In the genomic region with DNA sequence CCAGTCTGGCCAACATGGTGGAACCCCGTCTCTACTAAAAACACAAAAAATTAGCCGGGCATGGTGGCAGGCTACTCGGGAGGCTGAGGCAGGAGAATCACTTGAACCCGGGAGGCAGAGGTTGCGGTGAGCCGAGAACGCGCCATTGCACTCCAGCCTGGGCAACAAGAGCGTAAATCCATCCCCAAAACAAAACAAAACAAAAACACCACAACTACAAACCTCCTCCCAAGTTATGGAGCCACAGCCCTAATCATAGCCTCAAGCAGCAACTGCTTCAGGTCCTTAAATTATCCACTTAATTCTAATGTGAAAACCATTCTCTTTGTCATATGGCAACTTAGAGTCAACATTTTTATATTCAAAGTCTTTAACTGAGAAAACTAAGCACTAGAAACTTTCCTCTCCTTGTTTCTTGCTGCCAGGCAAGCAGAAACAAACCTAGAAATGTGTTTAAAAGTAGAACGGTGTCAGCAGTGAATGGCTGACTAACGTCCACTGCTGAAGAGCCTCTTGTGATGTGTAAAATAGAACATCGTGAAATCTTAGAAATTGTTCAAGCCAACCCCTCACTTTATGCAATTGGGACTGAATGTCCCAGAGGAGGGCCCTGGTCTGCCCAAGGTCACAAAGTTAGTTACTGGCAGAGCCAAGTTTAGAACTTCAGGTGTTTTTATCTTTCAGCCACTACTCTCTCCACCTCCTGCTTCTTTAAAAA, we compare ENCODE assay signal across 12 cellular contexts. TPM values are rescaled to one million over a fixed set of nuclear protein-coding genes. Genes with fewer than 3 reads are reported as not detected.
DNase-seq lines count a peak whose midpoint lies in the region; ATAC-seq and TF ChIP-seq lines count a peak whose summit lies in the region.
"Had no signal": no experiment of that assay in that cellular context is flagged by ENCODE, and none has a peak within 500 bp of the region (broad histone marks: within the 10 kb centered on the region; RNA-seq: fewer than 3 reads in every experiment).

No MANE protein-coding gene starts in this region.

- no peak overlapping the region for H3K4me3 ChIP-seq in CD4-positive, alpha-beta memory T cell (ENCODE audit: low read length in 2 of 2)
- H3K4me3 ChIP-seq in PC-3 (ENCODE audit: low read length) (no peak overlapping the region), epithelial cell of proximal tubule (ENCODE audit: low read depth, low read length) (peak overlapping the region; percentile 21)

- no peaks in the 10 kb centered on the region for H3K36me3 ChIP-seq in CD4-positive, alpha-beta memory T cell (ENCODE audit: insufficient read depth, low read length)
- no peaks in the 10 kb centered on the region for H3K36me3 ChIP-seq in PC-3 (ENCODE audit: low read depth, low read length)

- peak overlapping the region in 6 of 8 donors; percentile 31 to 78 (median 58) for H3K4me3 Mint-ChIP-seq in CD4-positive, alpha-beta memory T cell
- H3K4me3 Mint-ChIP-seq in neural crest cell: peak overlapping the region; percentile 77

- intact Hi-C loops in CD4-positive, alpha-beta memory T cell (cut with micrococcal nuclease): no loop called here
- intact Hi-C loops in PC-3 (cut with micrococcal nuclease): loop anchor here (10.0 kb wide), 1 partner anchor 49 kb away; no protein-coding TSS in a partner anchor

- H3K27me3 Mint-ChIP-seq in CD4-positive, alpha-beta memory T cell: no peaks in the 10 kb centered on the region
- no peaks in the 10 kb centered on the region for H3K27me3 Mint-ChIP-seq in neural crest cell (ENCODE audit: low read depth)

- no peak overlapping the region for H2AFZ ChIP-seq in PC-3 (ENCODE audit: low read length)

- peaks cover 60 to 92% (median 75%) of the 10 kb centered on the region in 4 donors for H3K4me1 Mint-ChIP-seq in CD4-positive, alpha-beta memory T cell
- H3K4me1 Mint-ChIP-seq in neural crest cell: peaks cover 49% of the 10 kb centered on the region

- no peaks in the 10 kb centered on the region for H3K27me3 ChIP-seq in CD4-positive, alpha-beta memory T cell (ENCODE audit: insufficient read depth, low read length)
- H3K27me3 ChIP-seq in PC-3 (ENCODE audit: low read length): no peaks in the 10 kb centered on the region

- peaks cover 100% of the 10 kb centered on the region for H3K79me2 ChIP-seq in PC-3 (ENCODE audit: low read length)

- no peaks in the 10 kb centered on the region for H3K9me2 ChIP-seq in PC-3 (replicated peaks; ENCODE audit: low read length)

- peaks cover 28% of the 10 kb centered on the region for H4K20me1 ChIP-seq in PC-3 (ENCODE audit: low read length)

- no peak overlapping the region for H3K27ac ChIP-seq in CD4-positive, alpha-beta memory T cell (ENCODE audit: low read depth, low read length)
- no peak overlapping the region for H3K27ac ChIP-seq in PC-3 (ENCODE audit: low read length)

- H3K9ac ChIP-seq in PC-3 (ENCODE audit: low read length): no peak overlapping the region

- no peaks in the 10 kb centered on the region for H3K9me3 Mint-ChIP-seq in CD4-positive, alpha-beta memory T cell
- H3K9me3 Mint-ChIP-seq in neural crest cell: no peaks in the 10 kb centered on the region
- H3K9me3 Mint-ChIP-seq: immature natural killer cell had no signal

- H3K27ac Mint-ChIP-seq in CD4-positive, alpha-beta memory T cell: peak overlapping the region; percentile 17 to 74 (median 63)
- no peak overlapping the region for H3K27ac Mint-ChIP-seq in neural crest cell (ENCODE audit: unreplicated experiment)

- H3F3A ChIP-seq in PC-3 (ENCODE audit: low read length, unreplicated experiment): no peaks in the 10 kb centered on the region

- no TSS peak for BruUV-seq in PC-3 (replicated peaks; lab: Mats Ljungman, UMichigan)

- ATAC-seq in PC-3 (no peak), GM19328 (IDR thresholded peaks at IDR 0.05; ENCODE audit: unreplicated experiment) (no peak), GM18858 (IDR thresholded peaks at IDR 0.05; ENCODE audit: unreplicated experiment) (no peak)

- H3K9me3 ChIP-seq in CD4-positive, alpha-beta memory T cell (ENCODE audit: control insufficient read depth in 1 of 2, low read length in 2 of 2): no peaks in the 10 kb centered on the region
- H3K9me3 ChIP-seq in PC-3 (ENCODE audit: low read length): no peaks in the 10 kb centered on the region

- CTCF ChIA-PET in CD4-positive, alpha-beta memory T cell (lab: Charles Lee; ENCODE audit: partially characterized antibody): no interaction called here
- CTCF ChIA-PET in PC-3 (lab: Charles Lee): no interaction called here

- 0 out of 2 replicates have a peak overlapping the region, but pooled peaks have one; percentile 24 for H3K4me2 ChIP-seq in PC-3 (ENCODE audit: low read length)

- POLR2A ChIA-PET in CD4-positive, alpha-beta memory T cell (lab: Charles Lee; ENCODE audit: partially characterized antibody): no interaction called here
- POLR2A ChIA-PET in PC-3 (lab: Charles Lee; ENCODE audit: unreplicated experiment): no interaction called here

- no peak for DNase-seq in CD4-positive, alpha-beta memory T cell
- no peak for DNase-seq in PC-3
- no peak for DNase-seq in epithelial cell of proximal tubule (ENCODE audit: low read depth)
- no peak for DNase-seq in neural crest cell (ENCODE audit: low read depth, low spot score)
- DNase-seq in OCI-M2 (lab: John Stamatoyannopoulos, UW; ENCODE audit: unreplicated experiment): no peak
- DNase-seq in NK-92 treated with Interleukin-12 subunit alpha and Interleukin-12 subunit beta, amount 100 ng/mL, for 24 hours (lab: John Stamatoyannopoulos, UW): no peak
- DNase-seq: activated gamma-delta T cell treated with Interleukin-2 at 50 U/mL for 16 hours, immature natural killer cell had no signal

- peaks cover 92% of the 10 kb centered on the region for H3K4me1 ChIP-seq in CD4-positive, alpha-beta memory T cell (ENCODE audit: insufficient read depth, low read length)
- H3K4me1 ChIP-seq in PC-3 (ENCODE audit: insufficient read depth, low read length): peaks cover 50% of the 10 kb centered on the region

- H3K36me3 Mint-ChIP-seq in CD4-positive, alpha-beta memory T cell: peaks cover 16 to 22% of the 10 kb centered on the region in 2 donors
- H3K36me3 Mint-ChIP-seq in neural crest cell (ENCODE audit: low read depth): peaks cover 2% of the 10 kb centered on the region

- TF ChIP-seq CTCF in PC-3 (conservative IDR thresholded peaks at IDR 0.05; ENCODE audit: low read depth, low read length) (no peak), epithelial cell of proximal tubule (conservative IDR thresholded peaks at IDR 0.05; ENCODE audit: low read depth, low read length) (no peak), neural crest cell (conservative IDR thresholded peaks at IDR 0.05) (no peak)

RNA-seq across cellular contexts. Expression of a gene that starts 5.7 kb away (rescaled TPM):
- 10 to 100 TPM; 72.6 to 74.3 TPM for total RNA-seq in CD4-positive, alpha-beta memory T cell
- 10 to 100 TPM; 28.9 to 41.3 TPM for polyA plus RNA-seq in CD4-positive, alpha-beta memory T cell
- total RNA-seq in PC-3 (2014; rRNA removed): 23.7 and 30.8 TPM in 2 replicates
- 37.8 and 57.1 TPM in 2 replicates for total RNA-seq in epithelial cell of proximal tubule
- total RNA-seq in neural crest cell: 38.7 and 42.7 TPM in 2 replicates

RNA-seq across cellular contexts. Expression of a gene that starts 53.0 kb away (rescaled TPM):
- not detected for total RNA-seq in CD4-positive, alpha-beta memory T cell
- not detected for polyA plus RNA-seq in CD4-positive, alpha-beta memory T cell
- not detected in 2 replicates for total RNA-seq in PC-3 (2014; rRNA removed)
- 0.14 and 0.69 TPM in 2 replicates for total RNA-seq in epithelial cell of proximal tubule
- total RNA-seq in neural crest cell: 3.4 and 3.9 TPM in 2 replicates
- total RNA-seq: NCI-H460; T-helper 2 cell treated with Interferon-gamma antibody and Interleukin-4, amounts not matched to agents 100 ng/mL and 5 ng/mL, for 36 hours had no signal
- polyA plus RNA-seq: immature natural killer cell had no signal
